Comparison of ENCODE assay signal across 28 cellular contexts in genomic region chr11:69859275-69859934, GRCh38. TPM values are rescaled to one million over a fixed set of nuclear protein-coding genes. Genes with fewer than 3 reads are reported as not detected.
"Had no signal": no experiment of that assay in that cellular context is flagged by ENCODE, and none has a peak within 500 bp of the region (broad histone marks: within the 10 kb centered on the region; RNA-seq: fewer than 3 reads in every experiment).

No MANE protein-coding gene starts in this region.

- H3K9me3 Mint-ChIP-seq: activated CD4-positive, alpha-beta memory T cell treated with anti-CD3 and anti-CD28 coated beads, Interleukin-2, amount 10 ng/mL, durations not matched to agents 7 days and 5 days; activated naive CD4-positive, alpha-beta T cell treated with anti-CD3 and anti-CD28 coated beads, Interleukin-2, amount 50 U/mL, for 24 hours; activated T-helper 2 cell treated with anti-CD3 and anti-CD28 coated beads, Interferon-gamma antibody, Interleukin-2, Interleukin-4, amounts not matched to agents 10 μg/mL and 5 μg/mL and 100 μg/mL, durations not matched to agents 14 hours and 24 hours and 36 hours; T-cell had no signal

- H3K4me1 ChIP-seq: breast epithelium had no signal

- H3K4me1 Mint-ChIP-seq: activated CD4-positive, alpha-beta memory T cell treated with anti-CD3 and anti-CD28 coated beads, Interleukin-2, amount 10 ng/mL, durations not matched to agents 7 days and 5 days; activated CD4-positive, alpha-beta T cell treated with anti-CD3 and anti-CD28 coated beads for 36 hours; activated naive CD4-positive, alpha-beta T cell treated with anti-CD3 and anti-CD28 coated beads, Interleukin-2, amount 50 U/mL, for 24 hours; T-cell had no signal

- H3K27ac ChIP-seq: breast epithelium, SK-N-MC, VCaP had no signal

- ATAC-seq: activated CD4-positive, alpha-beta T cell treated with anti-CD3 and anti-CD28 coated beads for 36 hours; PC-3; T-cell had no signal

- H3K4me3 Mint-ChIP-seq: activated CD4-positive, alpha-beta memory T cell treated with anti-CD3 and anti-CD28 coated beads, Interleukin-2, amount 10 ng/mL, durations not matched to agents 7 days and 5 days; activated CD4-positive, alpha-beta T cell treated with anti-CD3 and anti-CD28 coated beads for 36 hours; activated naive CD4-positive, alpha-beta T cell treated with anti-CD3 and anti-CD28 coated beads, Interleukin-2, amount 50 U/mL, for 24 hours; T-cell had no signal

- H3K4me3 ChIP-seq: breast epithelium, SK-N-MC had no signal

- H3K36me3 Mint-ChIP-seq: activated naive CD4-positive, alpha-beta T cell treated with anti-CD3 and anti-CD28 coated beads, Interleukin-2, amount 50 U/mL, for 24 hours; T-cell had no signal

- H3K9me3 ChIP-seq: breast epithelium had no signal

- H3K27ac Mint-ChIP-seq: activated CD4-positive, alpha-beta memory T cell treated with anti-CD3 and anti-CD28 coated beads, Interleukin-2, amount 10 ng/mL, durations not matched to agents 7 days and 5 days; activated CD4-positive, alpha-beta T cell treated with anti-CD3 and anti-CD28 coated beads for 36 hours; activated naive CD4-positive, alpha-beta T cell treated with anti-CD3 and anti-CD28 coated beads, Interleukin-2, amount 50 U/mL, for 24 hours; activated T-helper 2 cell treated with anti-CD3 and anti-CD28 coated beads, Interferon-gamma antibody, Interleukin-2, Interleukin-4, amounts not matched to agents 10 μg/mL and 5 μg/mL and 100 μg/mL, durations not matched to agents 14 hours and 24 hours and 36 hours; T-cell had no signal

- H3K36me3 ChIP-seq: breast epithelium had no signal

- DNase-seq: activated CD4-positive, alpha-beta memory T cell treated with anti-CD3 and anti-CD28 coated beads, Interleukin-2, amount 10 ng/mL, durations not matched to agents 7 days and 5 days; activated CD4-positive, alpha-beta T cell treated with anti-CD3 and anti-CD28 coated beads for 36 hours; activated CD4-positive, alpha-beta T cell treated with anti-CD3 and anti-CD28 coated beads, Interleukin-2, amount 50 U/mL, for 1 hour; activated CD4-positive, CD25-positive, alpha-beta regulatory T cell; activated naive CD4-positive, alpha-beta T cell; activated T-cell treated with anti-CD3 and anti-CD28 coated beads for 4 hours; activated T-cell treated with anti-CD3 and anti-CD28 coated beads, Interleukin-2, amount 50 U/mL, for 48 hours; aorta; central memory CD4-positive, alpha-beta T cell; MM.1S; NCI-H1105 treated with DMSO at 0.1 percent for 48 hours; NCI-H1436 treated with DMSO at 0.1 percent for 48 hours; NCI-H187; NCI-H2081 treated with DMSO at 0.1 percent for 48 hours; NCI-H446; NCI-H524; PC-3; SIG-M5; T-helper 2 cell; T1000 had no signal

RNA-seq across cellular contexts. Expression of gene FGF3, which starts 40.2 kb away (rescaled TPM):
- total RNA-seq: activated CD4-positive, alpha-beta memory T cell treated with anti-CD3 and anti-CD28 coated beads, Interleukin-2, amount 10 ng/mL, durations not matched to agents 7 days and 5 days; activated CD4-positive, alpha-beta T cell treated with anti-CD3 and anti-CD28 coated beads for 36 hours; activated CD8-positive, alpha-beta memory T cell treated with anti-CD3 and anti-CD28 coated beads for 36 hours; activated T-helper 2 cell treated with anti-CD3 and anti-CD28 coated beads, Interferon-gamma antibody, Interleukin-2, Interleukin-4, amounts not matched to agents 10 μg/mL and 5 μg/mL and 100 μg/mL, durations not matched to agents 14 hours and 24 hours and 36 hours; aorta; breast epithelium; chondrocyte; PC-3; T-cell had no signal
- polyA plus RNA-seq: aorta had no signal
